In genomic region chr22:27420186-27420816, GRCh38 we compare ENCODE assay signal across 1 cellular context.
TF ChIP-seq lines count a peak whose summit lies in the region.

No MANE protein-coding gene starts in this region.

TF ChIP-seq in GM23338, 12 proteins besides CTCF, POLR2A, EP300 and RAD21 (continued from another document):
- TF ChIP-seq ZNF114 (CRISPR knock-in tag; IDR thresholded peaks at IDR 0.05) (no peak), ZNF331 (CRISPR knock-in tag; IDR thresholded peaks at IDR 0.05; ENCODE audit: low read depth) (no peak), REST (IDR thresholded peaks at IDR 0.05; ENCODE audit: unreplicated experiment) (no peak), JUNB (IDR thresholded peaks at IDR 0.05; ENCODE audit: unreplicated experiment) (no peak), CREB1 (CRISPR knock-in tag; IDR thresholded peaks at IDR 0.05; ENCODE audit: low read depth) (no peak), EZH2phosphoT487 (IDR thresholded peaks at IDR 0.05; ENCODE audit: unreplicated experiment) (no peak), ETS1 (IDR thresholded peaks at IDR 0.05) (no peak), POLR2AphosphoS5 (IDR thresholded peaks at IDR 0.05; ENCODE audit: low read depth) (no peak), NANOG (IDR thresholded peaks at IDR 0.05; ENCODE audit: borderline replicate concordance) (no peak)
